Comparison of ENCODE assay signal across 9 cellular contexts in genomic region chr10:57716884-57717283, GRCh38.
DNase-seq lines count a peak whose midpoint lies in the region; FAIRE-seq and TF ChIP-seq lines count a peak whose summit lies in the region.
"Had no signal": no experiment of that assay in that cellular context is flagged by ENCODE, and none has a peak within 500 bp of the region (broad histone marks: within the 10 kb centered on the region; RNA-seq: fewer than 3 reads in every experiment).

No MANE protein-coding gene starts in this region.

- no peak overlapping the region for H3K4me3 Mint-ChIP-seq in osteocyte (ENCODE audit: unreplicated experiment)

- H3K27ac Mint-ChIP-seq in osteocyte (ENCODE audit: unreplicated experiment) = no peak overlapping the region

- DNase-seq in ELF-1 (ENCODE audit: low read depth, low spot score) (peak; percentile 6), OCI-LY7 (ENCODE audit: low spot score) (no peak), epithelial cell of esophagus (ENCODE audit: low read depth) (peak; percentile 58), osteocyte (ENCODE audit: extremely low spot score, unreplicated experiment) (no peak), germinal center (ENCODE audit: low spot score) (no peak), GM19239 (ENCODE audit: insufficient read length, low spot score) (no peak), islet precursor cell (no peak)
- DNase-seq in activated naive CD4-positive, alpha-beta T cell (lab: John Stamatoyannopoulos, UW) = no peak
- DNase-seq: stimulated activated CD4-positive, alpha-beta T cell treated with anti-CD3 and anti-CD28 coated beads, Interleukin-2, amount 100 ng/mL, for 24 hours had no signal

- intact Hi-C loops in OCI-LY7 (cut with micrococcal nuclease; ENCODE audit: unreplicated experiment) = no loop called here

- BruUV-seq in OCI-LY7 (replicated peaks; lab: Mats Ljungman, UMichigan) = no TSS peak

- H3K9me2 ChIP-seq in OCI-LY7 (ENCODE audit: insufficient read depth, low read length) = no peaks in the 10 kb centered on the region

- H3K4me1 ChIP-seq in OCI-LY7 (ENCODE audit: insufficient read depth, low read length, poor library complexity, severe bottlenecking) = no peaks in the 10 kb centered on the region

- H3K9me3 Mint-ChIP-seq in osteocyte (ENCODE audit: unreplicated experiment) = peaks cover 28% of the 10 kb centered on the region

- CTCF ChIA-PET in OCI-LY7 (lab: Charles Lee; ENCODE audit: unreplicated experiment) = no interaction called here

- H2AFZ ChIP-seq in OCI-LY7 (ENCODE audit: low read length) = no peak overlapping the region

- peaks cover 4% of the 10 kb centered on the region for H3K27me3 Mint-ChIP-seq in osteocyte (ENCODE audit: unreplicated experiment)

- H3K79me2 ChIP-seq in OCI-LY7 (ENCODE audit: insufficient read depth, low read depth, low read length) = no peaks in the 10 kb centered on the region

- POLR2A ChIA-PET in OCI-LY7 (lab: Charles Lee) = interaction anchor here (0.7 kb wide), 1 partner anchor 12 kb away, joined by 3 read pairs; no protein-coding TSS in a partner anchor

- peaks cover 23% of the 10 kb centered on the region for H3K4me1 Mint-ChIP-seq in osteocyte (ENCODE audit: unreplicated experiment)

- H3K9me3 ChIP-seq in OCI-LY7 (ENCODE audit: low read length) = no peaks in the 10 kb centered on the region

- H3K4me3 ChIP-seq in OCI-LY7 (ENCODE audit: low read depth, low read length, poor library complexity, severe bottlenecking) (no peak overlapping the region), epithelial cell of esophagus (ENCODE audit: low read length) (no peak overlapping the region)

- no peak overlapping the region for H3K4me2 ChIP-seq in OCI-LY7 (ENCODE audit: low read length)

- FAIRE-seq in GM19239 (lab: Jason Lieb, UNC) = no peak

- no peaks in the 10 kb centered on the region for H3K36me3 ChIP-seq in OCI-LY7 (ENCODE audit: insufficient read depth, low read length)

- H4K20me1 ChIP-seq in OCI-LY7 (ENCODE audit: insufficient read depth, low read length) = no peaks in the 10 kb centered on the region

- TF ChIP-seq CTCF in OCI-LY7 (conservative IDR thresholded peaks at IDR 0.05; ENCODE audit: low read length) = peak; percentile 25; the same call in 1 of the 2 replicates
- TF ChIP-seq CTCF in epithelial cell of esophagus (IDR thresholded peaks at IDR 0.05; ENCODE audit: insufficient read depth, low read depth, low read length, missing control alignments) = peak; percentile 71
- TF ChIP-seq CTCF in osteocyte (IDR thresholded peaks at IDR 0.05) = peak; percentile 66

- H3K36me3 Mint-ChIP-seq in osteocyte (ENCODE audit: unreplicated experiment) = peaks cover 10% of the 10 kb centered on the region

- no peak overlapping the region for H3K27ac ChIP-seq in OCI-LY7 (ENCODE audit: low read depth, low read length, poor library complexity, severe bottlenecking)

Comparison
In these comparisons a context has a peak if more than half of its experiments do, and no peak if none do; other contexts are left out.
1. DNase-seq: peak in ELF-1 (single experiment) and epithelial cell of esophagus (single experiment); none in OCI-LY7 (single experiment), osteocyte (single experiment), activated naive CD4-positive, alpha-beta T cell (0 of 4), germinal center (single experiment), GM19239 (single experiment) and islet precursor cell (single experiment).
2. Peak in every context shown above with its lines, with median percentiles within 50 percentile points of each other: CTCF ChIP-seq.